ENCODE assay signal across 16 cellular contexts in the genomic region with DNA sequence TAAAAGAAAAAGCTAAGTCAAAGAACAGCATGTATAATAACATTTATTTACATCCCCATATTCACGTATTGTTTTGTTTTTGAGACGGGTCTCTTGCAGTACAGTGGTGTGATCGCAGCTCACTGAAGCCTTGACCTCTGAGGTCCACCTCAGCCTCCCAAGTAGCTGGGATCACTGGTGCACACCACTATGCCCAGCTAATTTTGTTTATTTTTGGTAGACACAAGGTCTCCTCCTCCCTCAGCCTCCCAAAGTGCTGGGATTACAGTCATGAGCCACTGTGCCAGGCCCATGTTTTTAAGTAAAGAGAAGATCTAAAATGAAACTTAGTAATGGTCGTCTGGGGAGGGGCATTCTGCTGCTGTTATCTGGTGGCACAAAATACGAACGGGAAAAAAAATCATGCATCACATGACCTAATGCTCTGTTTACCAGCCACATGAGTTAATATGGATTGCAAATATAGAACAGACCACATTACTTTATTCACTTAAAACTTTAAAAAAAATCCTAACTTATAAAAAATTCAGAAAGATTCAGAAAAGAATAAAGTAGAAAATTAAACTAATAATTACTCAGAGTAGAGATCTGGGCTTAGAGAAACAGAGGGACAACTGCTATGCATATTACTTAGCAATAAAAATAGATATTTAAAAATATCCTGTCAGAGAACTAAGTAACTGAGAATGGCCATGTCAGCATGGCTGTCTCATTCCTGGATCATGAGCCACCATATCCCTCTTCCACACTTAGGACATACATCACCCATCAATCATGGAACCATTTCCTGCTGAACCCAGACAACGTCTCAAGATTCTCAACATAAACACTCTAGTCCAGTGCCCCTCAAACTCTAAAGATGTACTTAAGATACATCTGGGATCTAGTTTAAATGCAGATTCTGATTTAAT. TPM values are rescaled to one million over a fixed set of nuclear protein-coding genes. Genes with fewer than 3 reads are reported as not detected.
A peak's percentile ranks its signal among the peaks of the same experiment; 100 is the strongest.
DNase-seq lines count a peak whose midpoint lies in the region; ATAC-seq and TF ChIP-seq lines count a peak whose summit lies in the region.
"Had no signal": no experiment of that assay in that cellular context is flagged by ENCODE, and none has a peak within 500 bp of the region (broad histone marks: within the 10 kb centered on the region; RNA-seq: fewer than 3 reads in every experiment).

No MANE protein-coding gene starts in this region.

- no peak for ATAC-seq in HG03457 (IDR thresholded peaks at IDR 0.05; ENCODE audit: unreplicated experiment)
- ATAC-seq: activated naive CD8-positive, alpha-beta T cell treated with anti-CD3 and anti-CD28 coated beads, Interleukin-2, amount 50 U/mL, for 24 hours had no signal

- no peaks in the 10 kb centered on the region for H3K27me3 ChIP-seq in mesendoderm (ENCODE audit: insufficient read depth, low read length, poor library complexity)
- H3K27me3 ChIP-seq in tibial nerve: no peaks in the 10 kb centered on the region
- H3K27me3 ChIP-seq: neutrophil, SJCRH30, thyroid gland had no signal

- H3K9ac ChIP-seq in mesendoderm (ENCODE audit: low read length): no peak overlapping the region

- H3K36me3 Mint-ChIP-seq in endothelial cell (ENCODE audit: low read depth, unreplicated experiment): peaks cover 23% of the 10 kb centered on the region

- no peaks in the 10 kb centered on the region for H3K9me3 Mint-ChIP-seq in endothelial cell (ENCODE audit: unreplicated experiment)
- H3K9me3 Mint-ChIP-seq: activated naive CD8-positive, alpha-beta T cell treated with anti-CD3 and anti-CD28 coated beads, Interleukin-2, amount 50 U/mL, for 24 hours had no signal

- no peak for TF ChIP-seq POLR2A in tibial nerve (IDR thresholded peaks at IDR 0.05)

- H3K4ac ChIP-seq in mesendoderm (ENCODE audit: low read depth, low read length): no peak overlapping the region

- intact Hi-C loops in head of caudate nucleus (cut with DNase I): no loop called here

- no peak overlapping the region for H2BK120ac ChIP-seq in mesendoderm (ENCODE audit: low read depth, low read length)

- no peak overlapping the region for H4K5ac ChIP-seq in mesendoderm (ENCODE audit: low read length)

- H3K4me1 ChIP-seq in mesendoderm (ENCODE audit: control insufficient read depth, low read depth, low read length): no peaks in the 10 kb centered on the region
- H3K4me1 ChIP-seq in tibial nerve: peaks cover 0 to 46% (median 1%) of the 10 kb centered on the region in 4 donors
- H3K4me1 ChIP-seq: SJCRH30 had no signal

- TF ChIP-seq EP300 in tibial nerve (IDR thresholded peaks at IDR 0.05): no peak

- no peak overlapping the region for H3K4me3 Mint-ChIP-seq in endothelial cell (ENCODE audit: unreplicated experiment)
- H3K4me3 Mint-ChIP-seq: activated naive CD8-positive, alpha-beta T cell treated with anti-CD3 and anti-CD28 coated beads, Interleukin-2, amount 50 U/mL, for 24 hours had no signal

- no peak overlapping the region for H3K23ac ChIP-seq in mesendoderm (ENCODE audit: low read length)

- H3K36me3 ChIP-seq in mesendoderm (ENCODE audit: control insufficient read depth, insufficient read depth, low read length) (peaks cover 3% of the 10 kb centered on the region), tibial nerve (peaks cover 0 to 61% (median 2%) of the 10 kb centered on the region in 3 donors)

- H3K27me3 Mint-ChIP-seq in endothelial cell (ENCODE audit: unreplicated experiment): no peaks in the 10 kb centered on the region
- H3K27me3 Mint-ChIP-seq: activated naive CD8-positive, alpha-beta T cell treated with anti-CD3 and anti-CD28 coated beads, Interleukin-2, amount 50 U/mL, for 24 hours had no signal

- no peak overlapping the region for H3K27ac ChIP-seq in mesendoderm (ENCODE audit: low read depth, low read length)
- no peak overlapping the region for H3K27ac ChIP-seq in tibial nerve
- H3K27ac ChIP-seq: neutrophil, SJCRH30, thyroid gland had no signal

- no peak for TF ChIP-seq CTCF in endothelial cell (IDR thresholded peaks at IDR 0.05; ENCODE audit: unreplicated experiment)
- no peak for TF ChIP-seq CTCF in tibial nerve (IDR thresholded peaks at IDR 0.05)

- peak overlapping the region; percentile 11 for H3K27ac Mint-ChIP-seq in endothelial cell (ENCODE audit: unreplicated experiment)
- H3K27ac Mint-ChIP-seq: activated naive CD8-positive, alpha-beta T cell treated with anti-CD3 and anti-CD28 coated beads, Interleukin-2, amount 50 U/mL, for 24 hours had no signal

- no peaks in the 10 kb centered on the region for H3K9me3 ChIP-seq in tibial nerve
- H3K9me3 ChIP-seq: neutrophil, SJCRH30, thyroid gland had no signal

- H2AK5ac ChIP-seq in mesendoderm (ENCODE audit: low read length): no peak overlapping the region

- H3K4me3 ChIP-seq in mesendoderm (ENCODE audit: low read length) (no peak overlapping the region), tibial nerve (no peak overlapping the region)
- H3K4me3 ChIP-seq: SJCRH30, thyroid gland had no signal

- H3K4me1 Mint-ChIP-seq in endothelial cell (ENCODE audit: unreplicated experiment): peaks cover 3% of the 10 kb centered on the region

- H2BK15ac ChIP-seq in mesendoderm (replicated peaks; ENCODE audit: low read depth): no peak overlapping the region

- H3K18ac ChIP-seq in mesendoderm (ENCODE audit: low read length): no peak overlapping the region

- peaks cover 2% of the 10 kb centered on the region for H3K79me1 ChIP-seq in mesendoderm (ENCODE audit: low read length)

- no peak overlapping the region for H3K4me2 ChIP-seq in mesendoderm (ENCODE audit: low read length)

- WGBS in mesendoderm (ENCODE audit: extremely low coverage, insufficient coverage, low lambda C conversion rate): no CpG with 5 or more reads among the region's 7 CpGs
- 66 to 71% methylated on average over 7 of the region's 7 CpGs for WGBS in tibial nerve, 2 donors

- no peak overlapping the region for H3K56ac ChIP-seq in mesendoderm (ENCODE audit: low read length)

- H3K79me2 ChIP-seq in mesendoderm (ENCODE audit: control insufficient read depth, insufficient read depth, low read length): peaks cover 4% of the 10 kb centered on the region

- H4K8ac ChIP-seq in mesendoderm (ENCODE audit: low read depth, low read length): peak overlapping the region; percentile 28

- no peak overlapping the region for H2BK5ac ChIP-seq in mesendoderm (ENCODE audit: low read length)

- peak; percentile 37 for DNase-seq in A172 (ENCODE audit: low spot score)
- DNase-seq in LHCN-M2 (ENCODE audit: low read depth): peak; percentile 59
- no peak for DNase-seq in endothelial cell (ENCODE audit: low spot score)
- DNase-seq in mesendoderm: no peak
- DNase-seq in head of caudate nucleus: no peak
- DNase-seq in tibial nerve (ENCODE audit: low spot score in 2 of 2): no peak
- no peak for DNase-seq in glomerular visceral epithelial cell (ENCODE audit: extremely low spot score)
- DNase-seq: activated CD8-positive, alpha-beta memory T cell treated with anti-CD3 and anti-CD28 coated beads, Interleukin-2, amount 50 U/mL, for 4 hours; activated naive CD8-positive, alpha-beta T cell treated with anti-CD3 and anti-CD28 coated beads, Interleukin-2, amount 50 U/mL, for 24 hours; DMS153; kidney glomerular epithelial cell; NCI-H748 treated with DMSO at 0.1 percent for 48 hours; SJCRH30; thyroid gland had no signal

RNA-seq across cellular contexts. Expression of a gene that starts 7.3 kb away (rescaled TPM):
- 425 and 434 TPM in 2 replicates for total RNA-seq in A172 (2014; rRNA removed; shearing (Covaris generic))
- total RNA-seq in LHCN-M2 (2014; rRNA removed) (155 and 160 TPM in 2 replicates), endothelial cell (ENCODE audit: unreplicated experiment) (86.0 TPM), tibial nerve (10 to 100 TPM; 44.5 to 58.2 (median 54.0) TPM)
- polyA plus RNA-seq in LHCN-M2 (2012): 97.1 TPM
- polyA plus RNA-seq in mesendoderm (2013, experiment 1 of 2): 109 TPM
- polyA plus RNA-seq in mesendoderm (2013, experiment 2 of 2): 108 TPM

Comparison
In these comparisons a context has a peak if more than half of its experiments do, and no peak if none do; other contexts are left out.
1. DNase-seq: peak in A172 (single experiment) and LHCN-M2 (single experiment); none in endothelial cell (single experiment), mesendoderm (single experiment), head of caudate nucleus (0 of 42), tibial nerve (0 of 2) and glomerular visceral epithelial cell (single experiment).